In the genomic region with DNA sequence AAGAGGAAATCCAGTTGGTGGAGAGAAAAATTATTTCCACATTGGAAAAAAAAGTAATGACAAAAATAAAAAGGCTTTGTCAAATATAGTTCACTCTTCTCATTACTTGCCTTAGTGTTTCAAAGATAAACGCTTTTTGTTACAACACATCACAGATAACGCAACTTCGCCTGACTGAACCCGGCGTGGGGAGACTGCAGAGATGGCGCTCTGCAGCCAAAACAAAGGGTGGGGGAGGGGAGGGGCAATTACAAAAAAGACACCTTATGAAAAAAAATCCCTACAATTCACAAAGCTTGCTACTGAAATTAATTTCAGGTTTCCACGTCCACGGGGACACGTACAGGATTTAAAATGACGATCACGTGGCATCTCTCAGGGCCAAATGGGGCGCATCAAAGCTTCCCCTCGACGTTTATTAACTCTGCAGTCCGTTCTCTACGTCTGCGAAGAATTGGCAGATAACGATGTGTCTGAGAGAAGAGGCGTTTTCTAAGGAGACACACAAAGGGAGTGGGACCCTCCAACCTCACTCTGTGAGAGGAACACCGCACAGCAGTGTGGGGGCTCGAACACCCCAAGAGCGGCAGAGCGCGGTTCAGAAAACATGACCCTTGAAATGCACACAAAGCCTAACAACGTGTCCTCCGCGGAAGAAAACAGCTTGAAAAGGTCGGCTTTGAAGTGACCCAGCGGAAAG, we compare ENCODE assay signal across 8 cellular contexts. TPM values are rescaled to one million over a fixed set of nuclear protein-coding genes. Genes with fewer than 3 reads are reported as not detected.
DNase-seq lines count a peak whose midpoint lies in the region; ATAC-seq and TF ChIP-seq lines count a peak whose summit lies in the region.

No MANE protein-coding gene starts in this region.

- peak overlapping the region; percentile 99 for H3K4me3 ChIP-seq in RWPE2 (ENCODE audit: severe bottlenecking)
- peak overlapping the region; percentile 80 for H3K4me3 ChIP-seq in psoas muscle

- H3K9me3 ChIP-seq in ES-I3 (ENCODE audit: control insufficient read depth, insufficient read depth, low read length) = no peaks in the 10 kb centered on the region
- no peaks in the 10 kb centered on the region for H3K9me3 ChIP-seq in RWPE2 (ENCODE audit: severe bottlenecking)
- H3K9me3 ChIP-seq in psoas muscle = no peaks in the 10 kb centered on the region

- peaks cover 3% of the 10 kb centered on the region; the same call in 1 of the 2 replicates for H3K4me1 ChIP-seq in ES-I3 (ENCODE audit: insufficient read depth, low read length)
- peaks cover 16% of the 10 kb centered on the region for H3K4me1 ChIP-seq in RWPE2 (ENCODE audit: insufficient read depth, poor library complexity, severe bottlenecking)
- peaks cover 6% of the 10 kb centered on the region for H3K4me1 ChIP-seq in psoas muscle

- DNase-seq in RWPE2 (ENCODE audit: low spot score) (no peak), fibroblast of gingiva (ENCODE audit: low read depth) (peak; percentile 34), psoas muscle (no peak), medulla oblongata (ENCODE audit: extremely low spot score) (no peak), NCI-H146 (lab: John Stamatoyannopoulos, UW) (no peak)

- ATAC-seq in RWPE2 (ENCODE audit: low read depth) = no peak
- ATAC-seq in psoas muscle = peak in 3 of 4 donors; percentile 1 to 2 (median 2)
- no peak for ATAC-seq in GM21526 (IDR thresholded peaks at IDR 0.05; ENCODE audit: low FRiP score, unreplicated experiment)
- ATAC-seq in GM21367 (IDR thresholded peaks at IDR 0.05; ENCODE audit: unreplicated experiment) = no peak

- peak overlapping the region; percentile 98 for H3K9ac ChIP-seq in ES-I3 (ENCODE audit: low read depth, low read length)

- no peak overlapping the region for H3K27ac ChIP-seq in RWPE2 (ENCODE audit: poor library complexity, severe bottlenecking)
- no peak overlapping the region for H3K27ac ChIP-seq in psoas muscle

- WGBS in psoas muscle, 3 donors = 16 to 26% (median 18%) methylated on average over 29 of the region's 29 CpGs

- H3K36me3 ChIP-seq in ES-I3 (ENCODE audit: insufficient read depth, low read length) = no peaks in the 10 kb centered on the region
- H3K36me3 ChIP-seq in RWPE2 (ENCODE audit: low read depth) = no peaks in the 10 kb centered on the region
- H3K36me3 ChIP-seq in psoas muscle (ENCODE audit: insufficient read depth in 1 of 2, low read depth in 1 of 2) = no peaks in the 10 kb centered on the region

- H3K27me3 ChIP-seq in RWPE2 (ENCODE audit: insufficient read depth, poor library complexity, severe bottlenecking) (no peaks in the 10 kb centered on the region), psoas muscle (ENCODE audit: insufficient read depth in 3 of 3, low read length in 2 of 3) (peaks cover 0 to 7% (median 0%) of the 10 kb centered on the region in 3 donors)

- intact Hi-C loops in psoas muscle (cut with DNase I) = no loop called here

- TF ChIP-seq CTCF in RWPE2 (IDR thresholded peaks at IDR 0.05; ENCODE audit: poor library complexity, severe bottlenecking) (no peak), psoas muscle (IDR thresholded peaks at IDR 0.05) (no peak)

RNA-seq across cellular contexts. Expression of gene AFDN, which starts 1.5 kb away (rescaled TPM):
- 10 to 100 TPM; 32.9 to 35.6 (median 33.3) TPM for total RNA-seq in psoas muscle
- polyA plus RNA-seq in psoas muscle = 10 to 100 TPM; 12.2 to 16.8 (median 14.6) TPM

Comparison
In these comparisons a context has a peak if more than half of its experiments do, and no peak if none do; other contexts are left out.
1. ATAC-seq: peak in psoas muscle (3 of 4); none in RWPE2 (single experiment), GM21526 (single experiment) and GM21367 (single experiment).